In genomic region chr17:7818026-7818425, GRCh38 we compare ENCODE assay signal across 1 cellular context.
TF ChIP-seq lines count a peak whose summit lies in the region.

No MANE protein-coding gene starts in this region.

TF ChIP-seq in IMR-90, 13 proteins besides CTCF, POLR2A, EP300 and RAD21:
- TF ChIP-seq SMC3 (IDR thresholded peaks at IDR 0.05; ENCODE audit: low read depth, low read length) (no peak), NFE2L2 (IDR thresholded peaks at IDR 0.05; ENCODE audit: low read depth, low read length) (no peak), ELK1 (IDR thresholded peaks at IDR 0.05; ENCODE audit: borderline replicate concordance, low read depth, low read length) (no peak), MAFK (IDR thresholded peaks at IDR 0.05; ENCODE audit: low read depth, low read length) (no peak), CHD1 (IDR thresholded peaks at IDR 0.05; ENCODE audit: low read depth, low read length) (no peak), CEBPB (IDR thresholded peaks at IDR 0.05; ENCODE audit: low read depth, low read length) (no peak)
TF ChIP-seq in IMR-90: peak in this region for 0.
